In genomic region chr12:77685112-77685511, GRCh38 we compare ENCODE assay signal across 8 cellular contexts.
DNase-seq lines count a peak whose midpoint lies in the region; ATAC-seq, FAIRE-seq and TF ChIP-seq lines count a peak whose summit lies in the region.

No MANE protein-coding gene starts in this region.

- ATAC-seq in GM19372 (IDR thresholded peaks at IDR 0.05; ENCODE audit: low read depth, unreplicated experiment) (peak; percentile 89), HG03565 (IDR thresholded peaks at IDR 0.05; ENCODE audit: unreplicated experiment) (peak; percentile 61), GM12878 (peak; percentile 83), GM18519 (IDR thresholded peaks at IDR 0.05; ENCODE audit: low FRiP score, unreplicated experiment) (no peak)

- no peaks in the 10 kb centered on the region for H3K79me2 ChIP-seq in GM12878 (ENCODE audit: control insufficient read depth, insufficient read depth, low read length)

- SMC1A ChIA-PET in GM12878 (lab: Charles Lee; ENCODE audit: uncharacterized antibody, unreplicated experiment): interaction anchor here (0.6 to 1.4 kb wide), 7 partner anchors 8 to 881 kb away, joined by 3 read pairs; no protein-coding TSS in a partner anchor

- H3K27me3 ChIP-seq in GM12878 (replicated peaks in 1 of 2; ENCODE audit: control insufficient read depth in 2 of 2, insufficient read depth in 2 of 2, low read length in 1 of 2) (no peaks in the 10 kb centered on the region), stomach (no peaks in the 10 kb centered on the region)

- POLR2A ChIA-PET in GM12878 (lab: Charles Lee): no interaction called here

- CTCF ChIA-PET in GM12878 (lab: Yijun Ruan, JAX): interaction anchor here (0.8 to 2.6 kb wide), 11 partner anchors 11 to 1065 kb away, joined by 3 to 15 read pairs (median 3); no protein-coding TSS in a partner anchor

- in situ Hi-C loops in GM12878 (cut with MboI): loop anchor here (5.0 kb wide), 1 partner anchor 638 kb away; no protein-coding TSS in a partner anchor

- no peak for TF ChIP-seq POLR2A in GM12878 (IDR thresholded peaks at IDR 0.05; ENCODE audit: low read depth, low read length)
- TF ChIP-seq POLR2A in stomach (IDR thresholded peaks at IDR 0.05): no peak

- H3K9ac ChIP-seq in GM12878 (ENCODE audit: control insufficient read depth, insufficient read depth, low read length): no peak overlapping the region

- no peaks in the 10 kb centered on the region for H4K20me1 ChIP-seq in GM12878 (ENCODE audit: control insufficient read depth, insufficient read depth)

- TF ChIP-seq EP300 in GM12878 (IDR thresholded peaks at IDR 0.05; ENCODE audit: borderline replicate concordance in 1 of 2, control insufficient read depth in 1 of 2, low read depth in 2 of 2, low read length in 2 of 2): no peak
- no peak for TF ChIP-seq EP300 in stomach (IDR thresholded peaks at IDR 0.05)

- H3K36me3 ChIP-seq in GM12878 (ENCODE audit: control insufficient read depth in 2 of 2, insufficient read depth in 2 of 2, low read length in 1 of 2) (no peaks in the 10 kb centered on the region), stomach (no peaks in the 10 kb centered on the region)

- H3K4me3 ChIP-seq in GM12878 (no peak overlapping the region), stomach (no peak overlapping the region)

- BruUV-seq in GM12878 (replicated peaks; lab: Mats Ljungman, UMichigan): no TSS peak

- DNase-seq in D721Med (ENCODE audit: insufficient read length, low spot score) (no peak), NCI-H510A (lab: John Stamatoyannopoulos, UW) (peak; percentile 37), GM12878 (ENCODE audit: low read depth, low spot score) (peak; percentile 7), iPS DF 4.7 (ENCODE audit: extremely low read depth, low spot score) (peak; percentile 68), stomach (peak; percentile 58)

- WGBS in GM12878 (ENCODE audit: insufficient coverage, insufficient replicate concordance, low lambda C conversion rate, missing lambda C conversion rate): 7% methylated on average over 6 of the region's 6 CpGs
- WGBS in stomach, 5 donors: 2 to 12% (median 7%) methylated on average over 6 of the region's 6 CpGs

- TF ChIP-seq CTCF in D721Med (IDR thresholded peaks at IDR 0.05; ENCODE audit: insufficient read depth, missing control alignments) (peak; percentile 79), GM12878 (IDR thresholded peaks at IDR 0.05 in 2 of 3, conservative IDR thresholded peaks at IDR 0.05 in 1 of 3; ENCODE audit: control insufficient read depth in 2 of 3, extremely low read depth in 1 of 3, insufficient read depth in 1 of 3, low read depth in 3 of 3, low read length in 3 of 3) (peak; percentile 43 to 69 (median 54); a peak in 4 of 6 replicates), stomach (IDR thresholded peaks at IDR 0.05) (peak in 4 of 7 experiments; percentile 41 to 61 (median 48))

- RAD21 ChIA-PET in GM12878 (lab: Charles Lee; ENCODE audit: unreplicated experiment): interaction anchor here (0.9 to 1.4 kb wide), 2 partner anchors 70 to 240 kb away, joined by 3 read pairs; no protein-coding TSS in a partner anchor

- H3K27ac ChIP-seq in GM12878 (ENCODE audit: control insufficient read depth, insufficient read depth) (no peak overlapping the region), stomach (no peak overlapping the region)

- H3K4me1 ChIP-seq in GM12878 (ENCODE audit: control insufficient read depth, insufficient read depth, low read length) (no peaks in the 10 kb centered on the region), stomach (no peaks in the 10 kb centered on the region)

- H3K9me3 ChIP-seq in GM12878 (replicated peaks; ENCODE audit: control insufficient read depth, insufficient read depth, low read length) (no peaks in the 10 kb centered on the region), stomach (no peaks in the 10 kb centered on the region)

- TF ChIP-seq RAD21 in GM12878 (IDR thresholded peaks at IDR 0.05; ENCODE audit: insufficient read depth, low read depth, low read length): peak; percentile 59

- no peak overlapping the region for H3K4me2 ChIP-seq in GM12878 (ENCODE audit: control insufficient read depth, insufficient read depth)

- intact Hi-C loops in GM12878 (cut with micrococcal nuclease; ENCODE audit: unreplicated experiment) (loop anchor here (1.0 to 10.0 kb wide), 2 partner anchors 533 to 640 kb away; no protein-coding TSS in a partner anchor), stomach (cut with DNase I; ENCODE audit: low total_unique reads) (loop anchor here (10.0 kb wide), 1 partner anchor 530 kb away; no protein-coding TSS in a partner anchor)

- no peak overlapping the region for H2AFZ ChIP-seq in GM12878 (ENCODE audit: control insufficient read depth, low read depth, low read length)

- FAIRE-seq in D721Med (lab: Jason Lieb, UNC) (peak; percentile 88), GM12878 (lab: Jason Lieb, UNC) (peak; percentile 35)

TF ChIP-seq in GM12878, 131 proteins besides CTCF, POLR2A, EP300 and RAD21:
- no peak for TF ChIP-seq CEBPZ (IDR thresholded peaks at IDR 0.05; ENCODE audit: low read depth, low read length)
- no peak for TF ChIP-seq ETV6 (conservative IDR thresholded peaks at IDR 0.05 in 1 of 2, IDR thresholded peaks at IDR 0.05 in 1 of 2; ENCODE audit: borderline replicate concordance in 1 of 2, low read depth in 1 of 2)
- no peak for TF ChIP-seq EZH2 (IDR thresholded peaks at IDR 0.05; ENCODE audit: borderline replicate concordance, control insufficient read depth, low read depth, low read length)
- TF ChIP-seq SMC3 (IDR thresholded peaks at IDR 0.05; ENCODE audit: borderline replicate concordance, low read length): peak; percentile 72; the same call in 1 of the 2 replicates
